In genomic region chr11:99098751-99099150, GRCh38 we compare ENCODE assay signal across 11 cellular contexts.
DNase-seq lines count a peak whose midpoint lies in the region; ATAC-seq and TF ChIP-seq lines count a peak whose summit lies in the region.
"Had no signal": no experiment of that assay in that cellular context is flagged by ENCODE, and none has a peak within 500 bp of the region (broad histone marks: within the 10 kb centered on the region; RNA-seq: fewer than 3 reads in every experiment).

No MANE protein-coding gene starts in this region.

- ATAC-seq in GM21367 (IDR thresholded peaks at IDR 0.05; ENCODE audit: unreplicated experiment): peak; percentile 61
- peak; percentile 79 for ATAC-seq in HG03060 (IDR thresholded peaks at IDR 0.05; ENCODE audit: low read depth, unreplicated experiment)
- ATAC-seq: left cardiac atrium had no signal

- H3K36me3 ChIP-seq in tibial nerve (no peaks in the 10 kb centered on the region), Peyer's patch (no peaks in the 10 kb centered on the region)
- H3K36me3 ChIP-seq: brain microvascular endothelial cell, pancreas had no signal

- in situ Hi-C loops in GM13977 (cut with MboI; ENCODE audit: low pct_unique_long_range_greater_than_20kb, low sequenced_read_pairs, unreplicated experiment): no loop called here

- no peak for TF ChIP-seq EP300 in tibial nerve (IDR thresholded peaks at IDR 0.05)

- TF ChIP-seq CTCF in GM13977 (IDR thresholded peaks at IDR 0.05; ENCODE audit: extremely low read depth, insufficient read depth, missing control alignments) (no peak), tibial nerve (IDR thresholded peaks at IDR 0.05) (no peak), Peyer's patch (IDR thresholded peaks at IDR 0.05) (no peak)

- H3K4me1 ChIP-seq in tibial nerve (no peaks in the 10 kb centered on the region), Peyer's patch (no peaks in the 10 kb centered on the region)
- H3K4me1 ChIP-seq: pancreas had no signal

- H3K27me3 ChIP-seq in tibial nerve (no peaks in the 10 kb centered on the region), Peyer's patch (no peaks in the 10 kb centered on the region)
- H3K27me3 ChIP-seq: brain microvascular endothelial cell, pancreas had no signal

- H3K4me3 ChIP-seq in tibial nerve (no peak overlapping the region), Peyer's patch (no peak overlapping the region)
- H3K4me3 ChIP-seq: pancreas had no signal

- DNase-seq in GM13977 (ENCODE audit: low spot score) (peak; percentile 39), NCI-H69 (lab: John Stamatoyannopoulos, UW) (peak; percentile 7), kidney glomerular epithelial cell (lab: John Stamatoyannopoulos, UW) (no peak), tibial nerve (ENCODE audit: low spot score in 2 of 2) (no peak), Peyer's patch (no peak), glomerular visceral epithelial cell (ENCODE audit: extremely low spot score) (no peak)
- DNase-seq: brain microvascular endothelial cell, left cardiac atrium, pancreas had no signal

- H3K9me3 ChIP-seq in tibial nerve (no peaks in the 10 kb centered on the region), Peyer's patch (no peaks in the 10 kb centered on the region)
- H3K9me3 ChIP-seq: pancreas had no signal

- TF ChIP-seq POLR2A in tibial nerve (IDR thresholded peaks at IDR 0.05) (no peak), Peyer's patch (IDR thresholded peaks at IDR 0.05) (no peak)

- 88 to 95% methylated on average over 1 of the region's 1 CpG for WGBS in tibial nerve, 2 donors

- H3K27ac ChIP-seq in tibial nerve (no peak overlapping the region), Peyer's patch (no peak overlapping the region)
- H3K27ac ChIP-seq: brain microvascular endothelial cell, pancreas had no signal

Comparison
In these comparisons a context has a peak if more than half of its experiments do, and no peak if none do; other contexts are left out.
1. DNase-seq: peak in GM13977 (single experiment) and NCI-H69 (single experiment); none in kidney glomerular epithelial cell (single experiment), tibial nerve (0 of 2), Peyer's patch (0 of 3) and glomerular visceral epithelial cell (single experiment).